Comparison of ENCODE assay signal across 8 cellular contexts in genomic region chr6:13487122-13488014, GRCh38.
A peak's percentile ranks its signal among the peaks of the same experiment; 100 is the strongest.
DNase-seq lines count a peak whose midpoint lies in the region; ATAC-seq and TF ChIP-seq lines count a peak whose summit lies in the region.

Gene GFOD1 (minus strand): TSS chr6:13487600. CDS start chr6:13486890, 710 bp downstream.

- ATAC-seq in GM21390 (IDR thresholded peaks at IDR 0.05; ENCODE audit: unreplicated experiment) = peak; percentile 74

- H4K20me1 ChIP-seq in OCI-LY1 (ENCODE audit: insufficient read depth, low read length) = no peaks in the 10 kb centered on the region

- no peaks in the 10 kb centered on the region for H3K9me2 ChIP-seq in OCI-LY1 (ENCODE audit: low read depth, low read length)

- H3K9ac ChIP-seq in HUES48 (ENCODE audit: low read depth, low read length) (no peak within 1 kb of the TSS; the same call in 1 of the 2 replicates), OCI-LY1 (ENCODE audit: low read length) (peak within 1 kb of the TSS; percentile 86), mucosa of rectum (ENCODE audit: low read depth in 1 of 2, low read length in 2 of 2) (peak within 1 kb of the TSS; percentile 74 to 81)

- H3K4me2 ChIP-seq in OCI-LY1 (ENCODE audit: low read length) = peak within 1 kb of the TSS; percentile 99

- TF ChIP-seq CTCF in OCI-LY1 (IDR thresholded peaks at IDR 0.05; ENCODE audit: low read length) = peak; percentile 2; the same call in 1 of the 2 replicates

- H3K4me1 ChIP-seq in HUES48 (ENCODE audit: control insufficient read depth, insufficient read depth, low read length) (peaks cover 12% of the 10 kb centered on the region), OCI-LY1 (ENCODE audit: insufficient read depth, low read length, severe bottlenecking) (peaks cover 40% of the 10 kb centered on the region), mucosa of rectum (ENCODE audit: control insufficient read depth in 2 of 2, insufficient read depth in 2 of 2, low read length in 2 of 2) (peaks cover 14 to 15% of the 10 kb centered on the region in 2 donors)

- H2AFZ ChIP-seq in OCI-LY1 (ENCODE audit: low read length) = no peak within 1 kb of the TSS

- 0 out of 2 replicates have a peak, but pooled peaks cover 3% of the 10 kb centered on the region for H3F3A ChIP-seq in OCI-LY1 (ENCODE audit: insufficient read depth, low read length)

- H3K9me3 ChIP-seq in HUES48 (ENCODE audit: control insufficient read depth, insufficient read depth, low read length) = no peaks in the 10 kb centered on the region
- H3K9me3 ChIP-seq in OCI-LY1 (ENCODE audit: low read length) = no peaks in the 10 kb centered on the region
- H3K9me3 ChIP-seq in mucosa of rectum (ENCODE audit: control insufficient read depth in 2 of 2, low read length in 2 of 2) = no peaks in the 10 kb centered on the region

- no peaks in the 10 kb centered on the region for H3K36me3 ChIP-seq in HUES48 (ENCODE audit: control insufficient read depth, insufficient read depth, low read length)
- H3K36me3 ChIP-seq in OCI-LY1 (ENCODE audit: insufficient read depth, low read length) = peaks cover 8% of the 10 kb centered on the region; the same call in 1 of the 2 replicates
- H3K36me3 ChIP-seq in mucosa of rectum (ENCODE audit: control insufficient read depth in 2 of 2, insufficient read depth in 2 of 2, low read length in 2 of 2) = no peaks in the 10 kb centered on the region

- peaks cover 29% of the 10 kb centered on the region for H3K79me2 ChIP-seq in OCI-LY1 (ENCODE audit: insufficient read depth, low read length)

- H3K4me3 ChIP-seq in HUES48 (ENCODE audit: low read depth, low read length) = peak within 1 kb of the TSS; percentile 76
- peak within 1 kb of the TSS; percentile 89 for H3K4me3 ChIP-seq in OCI-LY1 (ENCODE audit: low read depth, low read length, poor library complexity, severe bottlenecking)
- peak within 1 kb of the TSS; percentile 71 to 84 for H3K4me3 ChIP-seq in mucosa of rectum (ENCODE audit: low read length in 2 of 2)

- peak within 1 kb of the TSS; percentile 76 for H3K27ac ChIP-seq in HUES48 (ENCODE audit: low read depth, low read length)
- peak within 1 kb of the TSS; percentile 46 for H3K27ac ChIP-seq in OCI-LY1 (ENCODE audit: low read depth, low read length, poor library complexity, severe bottlenecking)
- H3K27ac ChIP-seq in mucosa of rectum (ENCODE audit: low read depth in 2 of 2, low read length in 2 of 2) = peak within 1 kb of the TSS; percentile 90 to 91

- DNase-seq in D341Med (ENCODE audit: low spot score) (peak; percentile 98), erythroblast (lab: John Stamatoyannopoulos, UW) (peak; percentile 88 to 92)
- DNase-seq in activated T-cell treated with anti-CD3 and anti-CD28 coated beads, Interleukin-2, amount 50 U/mL, for 1 hour = peak; percentile 78
- DNase-seq in stimulated activated CD8-positive, alpha-beta memory T cell treated with anti-CD3 and anti-CD28 coated beads, Interleukin-7, amount 100 ng/mL, for 1 hour (ENCODE audit: low read depth in 2 of 2) = peak; percentile 43 to 45

- TF ChIP-seq POLR2A in erythroblast (IDR thresholded peaks at IDR 0.05; ENCODE audit: low read length) = peak; percentile 86

- H3K27me3 ChIP-seq in HUES48 (ENCODE audit: control insufficient read depth, insufficient read depth, low read length) (peaks cover 50% of the 10 kb centered on the region), OCI-LY1 (ENCODE audit: insufficient read depth, low read length) (no peaks in the 10 kb centered on the region), mucosa of rectum (ENCODE audit: control insufficient read depth in 2 of 2, insufficient read depth in 2 of 2, low read length in 2 of 2) (peaks cover 0 to 2% of the 10 kb centered on the region in 2 donors)

Comparison
In these comparisons a context has a peak if more than half of its experiments do, and no peak if none do; other contexts are left out.
1. Peak in every context shown above with its lines: DNase-seq, ATAC-seq, H3K4me3 ChIP-seq and H3K27ac ChIP-seq.
2. DNase-seq: peak in every context shown above with its lines; median percentile 98 in D341Med; 90 in erythroblast; 78 in activated T-cell treated with anti-CD3 and anti-CD28 coated beads, Interleukin-2, amount 50 U/mL, for 1 hour; 44 in stimulated activated CD8-positive, alpha-beta memory T cell treated with anti-CD3 and anti-CD28 coated beads, Interleukin-7, amount 100 ng/mL, for 1 hour.